10 cellular contexts compared by ENCODE assay signal in genomic region chr22:22619765-22620414, GRCh38. TPM values are rescaled to one million over a fixed set of nuclear protein-coding genes. Genes with fewer than 3 reads are reported as not detected.
"Had no signal": no experiment of that assay in that cellular context is flagged by ENCODE, and none has a peak within 500 bp of the region (broad histone marks: within the 10 kb centered on the region; RNA-seq: fewer than 3 reads in every experiment).

No MANE protein-coding gene starts in this region.

- ATAC-seq: GM23338, HepG2 had no signal

- H3K4me2 ChIP-seq: GM23338 had no signal

- H3K4me3 ChIP-seq: GM23338 had no signal

- H3K27ac ChIP-seq: HL-60 had no signal

- H2AFZ ChIP-seq: GM23338 had no signal

- DNase-seq: H9, HCEC 1CT, KG1 had no signal

- FAIRE-seq: H1, H54, HepG2 had no signal

RNA-seq across cellular contexts. Expression of gene GGTLC2, which starts 24.5 kb away (rescaled TPM):
- total RNA-seq: GM23338, H1, H9, HepG2, HT1080 had no signal
- polyA plus RNA-seq: GM23338, H1, HepG2, IgD-negative memory B cell had no signal
